ENCODE assay signal across 18 cellular contexts in the genomic region with DNA sequence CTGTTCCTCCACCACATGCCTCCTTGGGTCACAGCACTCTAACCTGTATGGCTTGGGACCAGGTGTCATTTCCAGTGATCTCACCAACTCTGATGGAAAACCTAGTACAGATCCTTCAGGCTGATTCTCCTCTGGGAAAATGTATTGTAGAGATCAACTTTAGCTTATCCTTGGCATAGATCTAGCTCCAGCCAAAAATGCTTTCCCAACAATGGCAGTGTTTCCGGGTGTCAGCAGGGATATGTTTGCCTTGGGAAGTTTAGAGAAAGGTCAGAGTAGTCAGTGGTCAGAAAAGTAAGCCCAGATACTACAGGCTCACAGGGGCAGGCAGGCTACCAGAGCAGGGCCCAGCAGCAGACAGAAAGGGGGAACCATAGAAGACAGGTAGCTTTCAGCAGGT.
"Had no signal": no experiment of that assay in that cellular context is flagged by ENCODE, and none has a peak within 500 bp of the region (broad histone marks: within the 10 kb centered on the region; RNA-seq: fewer than 3 reads in every experiment).

No MANE protein-coding gene starts in this region.

- H3K27ac ChIP-seq: cardiac muscle cell, SK-N-MC, skin epidermis, suprapubic skin, upper lobe of right lung had no signal

- DNase-seq: activated CD4-positive, alpha-beta T cell treated with anti-CD3 and anti-CD28 coated beads, Interleukin-2, amount 50 U/mL, for 1 hour; activated CD4-positive, CD25-positive, alpha-beta regulatory T cell treated with anti-CD3 and anti-CD28 coated beads, Interleukin-2, amount 50 U/mL, for 72 hours; activated gamma-delta T cell treated with Interleukin-2 at 50 U/mL for 16 hours; dermis blood vessel endothelial cell; effector memory CD4-positive, alpha-beta T cell; foreskin fibroblast; stimulated activated naive CD8-positive, alpha-beta T cell treated with anti-CD3 and anti-CD28 coated beads, Interleukin-15, Interleukin-2, amounts not matched to agents 100 U/mL and 50 U/mL, for 24 hours; T-cell; T1000; upper lobe of right lung had no signal

- FAIRE-seq: endothelial cell of umbilical vein, keratinocyte had no signal

- H3K9me3 ChIP-seq: right atrium auricular region, suprapubic skin, upper lobe of right lung had no signal

- H3K27me3 ChIP-seq: cardiac muscle cell, right atrium auricular region, suprapubic skin, upper lobe of right lung had no signal

- H3K4me3 ChIP-seq: cardiac muscle cell, lung, right atrium auricular region, SK-N-MC, skin epidermis, suprapubic skin, upper lobe of right lung had no signal

- H3K36me3 ChIP-seq: cardiac muscle cell, right atrium auricular region, suprapubic skin, upper lobe of right lung had no signal
